In genomic region chr1:52733368-52733767, GRCh38 we compare ENCODE assay signal across 26 cellular contexts.
"Had no signal": no experiment of that assay in that cellular context is flagged by ENCODE, and none has a peak within 500 bp of the region (broad histone marks: within the 10 kb centered on the region; RNA-seq: fewer than 3 reads in every experiment).

No MANE protein-coding gene starts in this region.

- FAIRE-seq: HTR-8/SVneo had no signal

- H3K27ac ChIP-seq: HL-60, Peyer's patch, SJCRH30 had no signal

- H3K9me3 ChIP-seq: MG63, Peyer's patch, SJCRH30 had no signal

- DNase-seq: Karpas-422, KG1, MG63, NCI-H1092, NCI-H1105 treated with DMSO at 0.1 percent for 48 hours, NCI-H1417 treated with DMSO at 0.1 percent for 48 hours, NCI-H146, NCI-H1694 treated with DMSO at 0.1 percent for 48 hours, NCI-H1930, NCI-H2081, NCI-H2107, NCI-H2171, NCI-H226, NCI-H446, NCI-H510A, NCI-H524 treated with DMSO at 0.1 percent for 48 hours, NCI-H69, NCI-H774, PC-3, Peyer's patch, SHP77 treated with DMSO at 0.1 percent for 48 hours, SJCRH30 had no signal

- H3K27me3 ChIP-seq: MG63, Peyer's patch, SJCRH30 had no signal

- H3K4me3 ChIP-seq: MG63, Peyer's patch, SJCRH30 had no signal

- H3K36me3 ChIP-seq: MG63, SJCRH30 had no signal

- H3K4me1 ChIP-seq: SJCRH30 had no signal

- ATAC-seq: PC-3, Right ventricle myocardium inferior, SK-N-SH treated with all-trans-retinoic acid at 6 μM for 48 hours had no signal
